30 cellular contexts compared by ENCODE assay signal in genomic region chr1:201272838-201273237, GRCh38. TPM values are rescaled to one million over a fixed set of nuclear protein-coding genes. Genes with fewer than 3 reads are reported as not detected.
"Had no signal": no experiment of that assay in that cellular context is flagged by ENCODE, and none has a peak within 500 bp of the region (broad histone marks: within the 10 kb centered on the region; RNA-seq: fewer than 3 reads in every experiment).

No MANE protein-coding gene starts in this region.

- FAIRE-seq: colon, endothelial cell of umbilical vein had no signal

- DNase-seq: activated CD4-positive, alpha-beta T cell treated with anti-CD3 and anti-CD28 coated beads for 4 hours; activated CD4-positive, alpha-beta T cell treated with anti-CD3 and anti-CD28 coated beads, Interleukin-2, amount 50 U/mL, for 48 hours; activated CD4-positive, CD25-positive, alpha-beta regulatory T cell; activated CD8-positive, alpha-beta memory T cell treated with anti-CD3 and anti-CD28 coated beads, Interleukin-2, amount 50 U/mL, for 48 hours; activated naive CD4-positive, alpha-beta T cell; activated T-cell treated with anti-CD3 and anti-CD28 coated beads, Interleukin-2, amount 50 U/mL, for 4 hours; adrenal gland; brain microvascular endothelial cell; central memory CD4-positive, alpha-beta T cell; effector memory CD4-positive, alpha-beta T cell; foreskin melanocyte; left cardiac atrium; nephron progenitor cell; right lobe of liver; stimulated activated CD4-positive, alpha-beta T cell treated with anti-CD3 and anti-CD28 coated beads, Interleukin-2, amount 100 ng/mL, for 24 hours; stomach; T-helper 9 cell had no signal

- H3K4me1 Mint-ChIP-seq: stimulated activated effector memory CD8-positive, alpha-beta T cell treated with anti-CD3 and anti-CD28 coated beads, Interleukin-12 subunit alpha, Interleukin-12 subunit beta, amount 100 ng/mL, for 72 hours had no signal

- ATAC-seq: activated T-cell treated with anti-CD3 and anti-CD28 coated beads, Interleukin-2, amount 50 U/mL, for 4 hours; esophagus mucosa; left cardiac atrium; right lobe of liver; stimulated activated effector memory CD8-positive, alpha-beta T cell treated with anti-CD3 and anti-CD28 coated beads, Interleukin-12 subunit alpha, Interleukin-12 subunit beta, amount 100 ng/mL, for 72 hours had no signal

- H3K36me3 Mint-ChIP-seq: activated naive CD8-positive, alpha-beta T cell; stimulated activated effector memory CD8-positive, alpha-beta T cell treated with anti-CD3 and anti-CD28 coated beads, Interleukin-12 subunit alpha, Interleukin-12 subunit beta, amount 100 ng/mL, for 72 hours; type B pancreatic cell had no signal

- H3K9me3 ChIP-seq: adrenal gland, ascending aorta, right lobe of liver, stomach had no signal

- H3K9me3 Mint-ChIP-seq: activated T-cell treated with anti-CD3 and anti-CD28 coated beads, Interleukin-2, amount 50 U/mL, for 4 hours; activated T-helper 2 cell treated with anti-CD3 and anti-CD28 coated beads, Interferon-gamma antibody, Interleukin-2, Interleukin-4, amounts not matched to agents 10 μg/mL and 5 μg/mL and 100 μg/mL, durations not matched to agents 14 hours and 24 hours and 36 hours; nephron progenitor cell; stimulated activated effector memory CD8-positive, alpha-beta T cell treated with anti-CD3 and anti-CD28 coated beads, Interleukin-12 subunit alpha, Interleukin-12 subunit beta, amount 100 ng/mL, for 72 hours; type B pancreatic cell had no signal

- H3K27ac Mint-ChIP-seq: activated naive CD8-positive, alpha-beta T cell; activated T-helper 2 cell treated with anti-CD3 and anti-CD28 coated beads, Interferon-gamma antibody, Interleukin-2, Interleukin-4, amounts not matched to agents 10 μg/mL and 5 μg/mL and 100 μg/mL, durations not matched to agents 14 hours and 24 hours and 36 hours; nephron progenitor cell; stimulated activated effector memory CD8-positive, alpha-beta T cell treated with anti-CD3 and anti-CD28 coated beads, Interleukin-12 subunit alpha, Interleukin-12 subunit beta, amount 100 ng/mL, for 72 hours; type B pancreatic cell had no signal

- H3K4me3 ChIP-seq: adrenal gland, ascending aorta, right lobe of liver, skin epidermis, stomach had no signal

- H3K4me1 ChIP-seq: adrenal gland, ascending aorta, parathyroid adenoma, right lobe of liver had no signal

- H3K27me3 ChIP-seq: adrenal gland, ascending aorta, brain microvascular endothelial cell, right lobe of liver had no signal

- H3K4me3 Mint-ChIP-seq: activated naive CD8-positive, alpha-beta T cell; activated T-cell treated with anti-CD3 and anti-CD28 coated beads, Interleukin-2, amount 50 U/mL, for 4 hours; nephron progenitor cell; stimulated activated effector memory CD8-positive, alpha-beta T cell treated with anti-CD3 and anti-CD28 coated beads, Interleukin-12 subunit alpha, Interleukin-12 subunit beta, amount 100 ng/mL, for 72 hours; type B pancreatic cell had no signal

- H3K27ac ChIP-seq: adrenal gland, ascending aorta, brain microvascular endothelial cell, parathyroid adenoma, right lobe of liver, skin epidermis, stomach had no signal

- H3K36me3 ChIP-seq: adrenal gland, ascending aorta, brain microvascular endothelial cell, right lobe of liver, stomach had no signal

RNA-seq across cellular contexts. Expression of gene PKP1, which starts 10.5 kb away (rescaled TPM):
- total RNA-seq: activated CD8-positive, alpha-beta memory T cell treated with anti-CD3 and anti-CD28 coated beads for 36 hours; activated T-cell treated with anti-CD3 and anti-CD28 coated beads, Interleukin-2, amount 50 U/mL, for 4 hours; activated T-helper 2 cell treated with anti-CD3 and anti-CD28 coated beads, Interferon-gamma antibody, Interleukin-2, Interleukin-4, amounts not matched to agents 10 μg/mL and 5 μg/mL and 100 μg/mL, durations not matched to agents 14 hours and 24 hours and 36 hours; ascending aorta; endothelial cell of umbilical vein; liver; right lobe of liver; T-helper 1 cell treated with Interleukin-12 subunit alpha and Interleukin-12 subunit beta and Interleukin-4 antibody, amounts not matched to agents 30 ng/mL and 1 ng/mL, for 36 hours had no signal
